In the genomic region with DNA sequence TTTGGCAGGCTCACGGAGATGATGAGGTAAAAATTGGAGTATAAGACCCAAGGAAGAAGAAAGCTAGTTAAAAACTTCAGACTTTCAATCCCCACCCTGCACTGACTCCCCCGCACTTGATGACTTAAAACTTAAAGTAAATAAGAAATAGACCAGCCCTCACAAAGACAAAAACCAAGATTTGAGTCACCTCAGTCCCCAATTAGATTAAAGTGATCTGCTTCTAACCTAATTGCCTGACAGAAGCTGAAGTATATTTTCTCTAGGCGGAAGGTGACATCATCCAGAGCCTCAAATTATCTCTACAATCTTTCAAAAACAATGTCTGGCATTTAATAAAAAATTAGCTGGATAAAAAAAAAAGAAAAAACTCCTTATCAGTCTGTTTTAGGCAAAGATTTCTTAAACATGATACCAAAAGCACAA, we compare ENCODE assay signal across 19 cellular contexts.
A peak's percentile ranks its signal among the peaks of the same experiment; 100 is the strongest.
DNase-seq lines count a peak whose midpoint lies in the region; ATAC-seq, FAIRE-seq and TF ChIP-seq lines count a peak whose summit lies in the region.
"Had no signal": no experiment of that assay in that cellular context is flagged by ENCODE, and none has a peak within 500 bp of the region (broad histone marks: within the 10 kb centered on the region; RNA-seq: fewer than 3 reads in every experiment).

No MANE protein-coding gene starts in this region.

- H3K36me3 Mint-ChIP-seq in nephron (ENCODE audit: low read depth): no peaks in the 10 kb centered on the region
- H3K36me3 Mint-ChIP-seq: activated CD4-positive, alpha-beta memory T cell treated with anti-CD3 and anti-CD28 coated beads for 36 hours; activated naive CD4-positive, alpha-beta T cell treated with anti-CD3 and anti-CD28 coated beads, Interleukin-2, amount 10 ng/mL, durations not matched to agents 7 days and 5 days; CD4-positive, alpha-beta memory T cell; neural progenitor cell had no signal

- no peak overlapping the region for H3K9ac ChIP-seq in endothelial cell of umbilical vein (replicated peaks; ENCODE audit: extremely low read depth, insufficient read depth, low read length)
- H3K9ac ChIP-seq: neural progenitor cell had no signal

- CTCF ChIA-PET in endothelial cell of umbilical vein (lab: Charles Lee): interaction anchor here (1.3 kb wide), 1 partner anchor 16 kb away, joined by 4 read pairs; no protein-coding TSS in a partner anchor
- CTCF ChIA-PET in OCI-LY7 (lab: Charles Lee; ENCODE audit: unreplicated experiment): no interaction called here

- dilution Hi-C loops in endothelial cell of umbilical vein (cut with MboI; ENCODE audit: extremely low pct_ligation_motif_present, low sequenced_read_pairs): no loop called here

- no peaks in the 10 kb centered on the region for H3K9me2 ChIP-seq in OCI-LY7 (ENCODE audit: insufficient read depth, low read length)

- H3K4me1 ChIP-seq in endothelial cell of umbilical vein (ENCODE audit: control insufficient read depth, extremely low read depth, insufficient read depth, low read length) (no peaks in the 10 kb centered on the region), OCI-LY7 (ENCODE audit: insufficient read depth, low read length, poor library complexity, severe bottlenecking) (no peaks in the 10 kb centered on the region)
- H3K4me1 ChIP-seq: colonic mucosa, neural progenitor cell had no signal

- H3K27me3 Mint-ChIP-seq in nephron (ENCODE audit: low read depth): no peaks in the 10 kb centered on the region
- H3K27me3 Mint-ChIP-seq: activated naive CD4-positive, alpha-beta T cell treated with anti-CD3 and anti-CD28 coated beads, Interleukin-2, amount 10 ng/mL, durations not matched to agents 7 days and 5 days had no signal

- H3K4me3 Mint-ChIP-seq in nephron: no peak overlapping the region
- H3K4me3 Mint-ChIP-seq: activated CD4-positive, alpha-beta memory T cell treated with anti-CD3 and anti-CD28 coated beads for 36 hours; activated naive CD4-positive, alpha-beta T cell treated with anti-CD3 and anti-CD28 coated beads, Interleukin-2, amount 10 ng/mL, durations not matched to agents 7 days and 5 days; CD4-positive, alpha-beta memory T cell; neural progenitor cell had no signal

- no peaks in the 10 kb centered on the region for H3K79me2 ChIP-seq in endothelial cell of umbilical vein (ENCODE audit: control insufficient read depth, insufficient read depth, low read length)
- H3K79me2 ChIP-seq in OCI-LY7 (ENCODE audit: insufficient read depth, low read depth, low read length): no peaks in the 10 kb centered on the region

- TF ChIP-seq POLR2A in endothelial cell of umbilical vein (IDR thresholded peaks at IDR 0.05; ENCODE audit: low read depth, low read length): no peak

- ATAC-seq in HG03159 (IDR thresholded peaks at IDR 0.05; ENCODE audit: unreplicated experiment): no peak
- ATAC-seq: gastroesophageal sphincter, left cardiac atrium had no signal

- H3K36me3 ChIP-seq in endothelial cell of umbilical vein (ENCODE audit: control insufficient read depth in 2 of 2, extremely low read depth in 1 of 2, insufficient read depth in 2 of 2, low read length in 2 of 2) (no peaks in the 10 kb centered on the region), OCI-LY7 (ENCODE audit: insufficient read depth, low read length) (no peaks in the 10 kb centered on the region)
- H3K36me3 ChIP-seq: colonic mucosa, gastroesophageal sphincter, neural progenitor cell had no signal

- no peak overlapping the region for H3K4me2 ChIP-seq in endothelial cell of umbilical vein (ENCODE audit: insufficient read depth, low read length)
- H3K4me2 ChIP-seq in OCI-LY7 (ENCODE audit: low read length): no peak overlapping the region
- H3K4me2 ChIP-seq: neural progenitor cell had no signal

- no peaks in the 10 kb centered on the region for H3K9me3 ChIP-seq in endothelial cell of umbilical vein (replicated peaks; ENCODE audit: control insufficient read depth, insufficient read depth, low read length)
- H3K9me3 ChIP-seq in OCI-LY7 (ENCODE audit: low read length): no peaks in the 10 kb centered on the region
- H3K9me3 ChIP-seq: colonic mucosa had no signal

- peak; percentile 40 for FAIRE-seq in endothelial cell of umbilical vein (lab: Jason Lieb, UNC)

- DNase-seq in ELR (ENCODE audit: low read depth) (peak; percentile 4), SK-N-DZ (ENCODE audit: low spot score) (peak; percentile 95), endothelial cell of umbilical vein (ENCODE audit: low read depth, low spot score) (no peak), NCI-H1417 (lab: John Stamatoyannopoulos, UW) (no peak), DMS53 treated with DMSO at 0.1 percent for 48 hours (lab: John Stamatoyannopoulos, UW; ENCODE audit: unreplicated experiment) (no peak), OCI-LY7 (ENCODE audit: low spot score) (no peak)
- DNase-seq: activated CD4-positive, alpha-beta memory T cell treated with anti-CD3 and anti-CD28 coated beads for 36 hours; activated naive CD4-positive, alpha-beta T cell treated with anti-CD3 and anti-CD28 coated beads, Interleukin-2, amount 10 ng/mL, durations not matched to agents 7 days and 5 days; CD4-positive, alpha-beta memory T cell; colonic mucosa; left cardiac atrium; NCI-H1048; NCI-H2107; NCI-H524 treated with DMSO at 0.1 percent for 48 hours; SHP77 treated with DMSO at 0.1 percent for 48 hours had no signal

- intact Hi-C loops in endothelial cell of umbilical vein (cut with micrococcal nuclease): no loop called here
- intact Hi-C loops in OCI-LY7 (cut with micrococcal nuclease; ENCODE audit: unreplicated experiment): no loop called here

- H3K27ac Mint-ChIP-seq in nephron: peak overlapping the region in 2 of 3 experiments; percentile 11 to 80
- H3K27ac Mint-ChIP-seq: activated CD4-positive, alpha-beta memory T cell treated with anti-CD3 and anti-CD28 coated beads for 36 hours; activated naive CD4-positive, alpha-beta T cell treated with anti-CD3 and anti-CD28 coated beads, Interleukin-2, amount 10 ng/mL, durations not matched to agents 7 days and 5 days; CD4-positive, alpha-beta memory T cell; neural progenitor cell had no signal

- BruUV-seq in endothelial cell of umbilical vein (replicated peaks; lab: Mats Ljungman, UMichigan): no TSS peak
- no TSS peak for BruUV-seq in OCI-LY7 (replicated peaks; lab: Mats Ljungman, UMichigan)

- H3K4me1 Mint-ChIP-seq in nephron: peaks cover 21% of the 10 kb centered on the region
- H3K4me1 Mint-ChIP-seq: activated naive CD4-positive, alpha-beta T cell treated with anti-CD3 and anti-CD28 coated beads, Interleukin-2, amount 10 ng/mL, durations not matched to agents 7 days and 5 days; neural progenitor cell had no signal

- no peaks in the 10 kb centered on the region for H3K27me3 ChIP-seq in endothelial cell of umbilical vein (ENCODE audit: control insufficient read depth in 2 of 2, insufficient read depth in 2 of 2, low read length in 2 of 2)
- H3K27me3 ChIP-seq: colonic mucosa, gastroesophageal sphincter, neural progenitor cell had no signal

- TF ChIP-seq CTCF in endothelial cell of umbilical vein (IDR thresholded peaks at IDR 0.05; ENCODE audit: extremely low read depth in 1 of 2, insufficient read depth in 1 of 2, low read depth in 1 of 2, low read length in 2 of 2): no peak
- no peak for TF ChIP-seq CTCF in nephron (IDR thresholded peaks at IDR 0.05; ENCODE audit: unreplicated experiment in 3 of 3)
- no peak for TF ChIP-seq CTCF in OCI-LY7 (conservative IDR thresholded peaks at IDR 0.05; ENCODE audit: low read length)

- H4K20me1 ChIP-seq in endothelial cell of umbilical vein (replicated peaks; ENCODE audit: control insufficient read depth, extremely low read depth, insufficient read depth, low read length) (no peaks in the 10 kb centered on the region), OCI-LY7 (ENCODE audit: insufficient read depth, low read length) (no peaks in the 10 kb centered on the region)

- H3K27ac ChIP-seq in endothelial cell of umbilical vein (ENCODE audit: insufficient read depth, low read depth, low read length) (no peak overlapping the region), OCI-LY7 (ENCODE audit: low read depth, low read length, poor library complexity, severe bottlenecking) (no peak overlapping the region)
- H3K27ac ChIP-seq: colonic mucosa, gastroesophageal sphincter, neural progenitor cell had no signal

- no peak overlapping the region for H3K4me3 ChIP-seq in endothelial cell of umbilical vein (replicated peaks in 1 of 3; ENCODE audit: insufficient read depth in 1 of 3, low read depth in 1 of 3, low read length in 3 of 3)
- H3K4me3 ChIP-seq in OCI-LY7 (ENCODE audit: low read depth, low read length, poor library complexity, severe bottlenecking): no peak overlapping the region
- H3K4me3 ChIP-seq: colonic mucosa, gastroesophageal sphincter, neural progenitor cell had no signal

- H2AFZ ChIP-seq in endothelial cell of umbilical vein (ENCODE audit: low read depth, low read length) (no peak overlapping the region), OCI-LY7 (ENCODE audit: low read length) (no peak overlapping the region)
- H2AFZ ChIP-seq: neural progenitor cell had no signal

- H3K9me1 ChIP-seq in endothelial cell of umbilical vein (replicated peaks; ENCODE audit: control insufficient read depth, extremely low read depth, insufficient read depth, low read length): no peaks in the 10 kb centered on the region

- POLR2A ChIA-PET in endothelial cell of umbilical vein (lab: Charles Lee): no interaction called here
- POLR2A ChIA-PET in OCI-LY7 (lab: Charles Lee): no interaction called here

- H3K9me3 Mint-ChIP-seq in nephron: no peaks in the 10 kb centered on the region
- H3K9me3 Mint-ChIP-seq: activated CD4-positive, alpha-beta memory T cell treated with anti-CD3 and anti-CD28 coated beads for 36 hours; activated naive CD4-positive, alpha-beta T cell treated with anti-CD3 and anti-CD28 coated beads, Interleukin-2, amount 10 ng/mL, durations not matched to agents 7 days and 5 days; neural progenitor cell had no signal

TF ChIP-seq in endothelial cell of umbilical vein, 7 proteins besides CTCF, POLR2A, EP300 and RAD21:
- TF ChIP-seq FOS (IDR thresholded peaks at IDR 0.05; ENCODE audit: borderline replicate concordance, insufficient read depth, low read length) (peak; percentile 24), GATA2 (IDR thresholded peaks at IDR 0.05; ENCODE audit: insufficient read depth, insufficient read length, low read depth, low read length) (peak; percentile 73), MYC (IDR thresholded peaks at IDR 0.05; ENCODE audit: low read depth, low read length) (no peak)

Comparison
In these comparisons a context has a peak if more than half of its experiments do, and no peak if none do; other contexts are left out.
1. DNase-seq: peak in ELR (single experiment) and SK-N-DZ (single experiment); none in endothelial cell of umbilical vein (single experiment), NCI-H1417 (0 of 3), DMS53 treated with DMSO at 0.1 percent for 48 hours (single experiment) and OCI-LY7 (single experiment).